In the genomic region with DNA sequence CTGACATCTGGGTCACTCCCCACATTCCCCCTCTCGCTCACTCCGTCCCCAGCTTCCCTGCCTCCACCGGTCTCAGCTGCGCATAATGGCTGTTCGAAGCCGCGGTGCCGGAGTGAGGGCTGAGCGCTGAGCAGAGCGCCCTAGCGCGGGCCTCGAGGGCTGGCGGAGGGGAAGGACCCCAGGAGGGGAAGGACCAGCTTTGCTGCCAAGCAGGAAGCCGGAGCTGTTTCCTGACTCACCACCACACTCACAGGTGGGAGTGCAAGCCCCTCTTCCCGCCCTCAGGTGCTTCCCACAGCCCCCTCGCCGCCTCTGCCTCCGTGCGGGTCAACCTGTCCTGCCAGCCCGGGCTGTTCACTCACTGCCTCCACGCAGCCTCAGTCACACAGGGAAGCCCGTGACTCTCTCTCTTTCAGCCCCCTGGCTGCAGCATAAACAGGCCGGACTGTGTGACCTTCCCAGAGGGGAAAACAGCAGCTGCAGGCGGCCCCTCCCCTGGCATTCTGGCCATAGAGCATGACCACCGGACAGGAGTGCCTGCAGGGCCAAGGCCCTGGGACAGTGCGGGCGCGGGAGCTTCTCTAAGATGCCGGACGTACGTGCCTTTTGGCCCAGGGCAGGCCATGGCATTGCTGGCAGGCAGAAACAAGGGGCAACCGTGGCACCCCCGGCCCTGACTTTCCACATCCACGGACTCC, we compare ENCODE assay signal across 1 cellular context.
TF ChIP-seq lines count a peak whose summit lies in the region.

No MANE protein-coding gene starts in this region.

TF ChIP-seq in HepG2, 621 proteins besides CTCF, POLR2A, EP300 and RAD21 (continued from another document):
- TF ChIP-seq, protein P1, sequence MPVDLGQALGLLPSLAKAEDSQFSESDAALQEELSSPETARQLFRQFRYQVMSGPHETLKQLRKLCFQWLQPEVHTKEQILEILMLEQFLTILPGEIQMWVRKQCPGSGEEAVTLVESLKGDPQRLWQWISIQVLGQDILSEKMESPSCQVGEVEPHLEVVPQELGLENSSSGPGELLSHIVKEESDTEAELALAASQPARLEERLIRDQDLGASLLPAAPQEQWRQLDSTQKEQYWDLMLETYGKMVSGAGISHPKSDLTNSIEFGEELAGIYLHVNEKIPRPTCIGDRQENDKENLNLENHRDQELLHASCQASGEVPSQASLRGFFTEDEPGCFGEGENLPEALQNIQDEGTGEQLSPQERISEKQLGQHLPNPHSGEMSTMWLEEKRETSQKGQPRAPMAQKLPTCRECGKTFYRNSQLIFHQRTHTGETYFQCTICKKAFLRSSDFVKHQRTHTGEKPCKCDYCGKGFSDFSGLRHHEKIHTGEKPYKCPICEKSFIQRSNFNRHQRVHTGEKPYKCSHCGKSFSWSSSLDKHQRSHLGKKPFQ (CRISPR knock-in tag; IDR thresholded peaks at IDR 0.05; ENCODE audit: insufficient replicate concordance), result no peak
- TF ChIP-seq TEAD3 (CRISPR knock-in tag; optimal IDR thresholded peaks at IDR 0.05; ENCODE audit: borderline replicate concordance) (peak; percentile 18), HCFC1 (IDR thresholded peaks at IDR 0.05; ENCODE audit: low read depth, low read length) (no peak), ZBTB38 (CRISPR knock-in tag; IDR thresholded peaks at IDR 0.05) (peak; percentile 95), MED1 (CRISPR knock-in tag; IDR thresholded peaks at IDR 0.05) (peak; percentile 58; the same call in 1 of the 2 replicates), SALL1 (CRISPR knock-in tag; IDR thresholded peaks at IDR 0.05) (peak; percentile 27; the same call in 1 of the 2 replicates), ZNF274 (CRISPR knock-in tag; IDR thresholded peaks at IDR 0.05) (no peak), KIAA2018 (CRISPR knock-in tag; IDR thresholded peaks at IDR 0.05; ENCODE audit: borderline replicate concordance) (no peak), FOXO1 (CRISPR knock-in tag; IDR thresholded peaks at IDR 0.05) (peak; percentile 60; the same call in 1 of the 2 replicates), ZNF280B (CRISPR knock-in tag; IDR thresholded peaks at IDR 0.05; ENCODE audit: borderline replicate concordance) (0 out of 2 replicates have a peak, but pooled peaks have one; percentile 35), PHF21A (CRISPR knock-in tag; IDR thresholded peaks at IDR 0.05) (peak; percentile 33; the same call in 1 of the 2 replicates), HOXA3 (CRISPR knock-in tag; IDR thresholded peaks at IDR 0.05) (peak; percentile 37; the same call in 1 of the 2 replicates), CSRNP1 (CRISPR knock-in tag; IDR thresholded peaks at IDR 0.05) (no peak), PATZ1 (CRISPR knock-in tag; IDR thresholded peaks at IDR 0.05) (peak; percentile 66; the same call in 1 of the 2 replicates), ZFY (CRISPR knock-in tag; IDR thresholded peaks at IDR 0.05) (peak; percentile 44; the same call in 1 of the 2 replicates), ONECUT2 (CRISPR knock-in tag; IDR thresholded peaks at IDR 0.05) (no peak), ZNF557 (CRISPR knock-in tag; IDR thresholded peaks at IDR 0.05) (no peak), ELK4 (CRISPR knock-in tag; IDR thresholded peaks at IDR 0.05; ENCODE audit: borderline replicate concordance) (no peak), KDM5B (CRISPR knock-in tag; IDR thresholded peaks at IDR 0.05; ENCODE audit: borderline replicate concordance) (peak; percentile 53; the same call in 1 of the 2 replicates), HNRNPL (IDR thresholded peaks at IDR 0.05; ENCODE audit: low read depth, low read length) (peak; percentile 50; the same call in 1 of the 2 replicates)
TF ChIP-seq in HepG2: peak in this region for 26.
